ENCODE assay signal across 3 cellular contexts in the genomic region with DNA sequence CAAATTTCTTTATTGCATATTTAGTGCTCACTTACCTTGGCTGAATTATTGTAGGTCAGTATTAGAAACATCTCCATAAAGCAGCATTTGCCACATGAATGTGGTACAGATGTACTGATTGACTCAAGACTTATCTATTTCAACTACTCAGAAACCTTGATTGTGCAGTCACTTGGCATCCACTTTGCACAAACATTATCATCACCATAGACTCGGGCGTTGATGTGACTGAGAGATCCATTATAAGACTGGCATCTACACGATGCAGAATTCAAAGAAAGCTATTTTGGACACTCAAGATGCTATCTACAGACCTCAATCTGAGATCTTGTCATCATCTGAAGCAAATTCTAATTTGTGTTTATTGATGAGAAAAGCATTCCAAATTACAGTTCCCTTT.
"Had no signal": no experiment of that assay in that cellular context is flagged by ENCODE, and none has a peak within 500 bp of the region (broad histone marks: within the 10 kb centered on the region; RNA-seq: fewer than 3 reads in every experiment).

No MANE protein-coding gene starts in this region.

- H3K4me3 ChIP-seq: K562 had no signal

- DNase-seq: IMR-90 had no signal

- H3K27ac ChIP-seq: HL-60 had no signal
